14 cellular contexts compared by ENCODE assay signal in genomic region chr2:18441583-18441982, GRCh38.
DNase-seq lines count a peak whose midpoint lies in the region; ATAC-seq and TF ChIP-seq lines count a peak whose summit lies in the region.
"Had no signal": no experiment of that assay in that cellular context is flagged by ENCODE, and none has a peak within 500 bp of the region (broad histone marks: within the 10 kb centered on the region; RNA-seq: fewer than 3 reads in every experiment).

No MANE protein-coding gene starts in this region.

- peak overlapping the region; percentile 26 for H2BK5ac ChIP-seq in IMR-90 (ENCODE audit: low read depth, low read length, poor library complexity, severe bottlenecking)

- no peak overlapping the region for H3K4me3 ChIP-seq in IMR-90 (ENCODE audit: insufficient read depth, low read depth, low read length)
- H3K4me3 ChIP-seq in fibroblast of the aortic adventitia (ENCODE audit: low read depth, low read length): no peak overlapping the region
- no peak overlapping the region for H3K4me3 ChIP-seq in SJCRH30
- H3K4me3 ChIP-seq: BLaER1, K562 had no signal

- no peak overlapping the region for H3K56ac ChIP-seq in IMR-90 (ENCODE audit: extremely low read depth, insufficient read depth, low read length)

- 0 out of 2 replicates have a peak overlapping the region, but pooled peaks have one; percentile 29 for H3K23ac ChIP-seq in IMR-90 (ENCODE audit: low read depth, low read length)

- TF ChIP-seq RAD21 in IMR-90 (IDR thresholded peaks at IDR 0.05; ENCODE audit: low read length): no peak

- no peak overlapping the region for H2AK9ac ChIP-seq in IMR-90 (replicated peaks; ENCODE audit: low read depth, low read length, poor library complexity)

- no peaks in the 10 kb centered on the region for H4K20me1 ChIP-seq in IMR-90 (ENCODE audit: insufficient read depth, low read length)
- H4K20me1 ChIP-seq: BLaER1 had no signal

- 92% methylated on average over 1 of the region's 3 CpGs; no CpG with 5 or more reads in 1 of the 2 experiments for WGBS in IMR-90 (ENCODE audit: extremely low coverage in 2 of 2, insufficient read length in 1 of 2), 2 experiments

- peaks cover 11% of the 10 kb centered on the region for H3K4me1 ChIP-seq in IMR-90 (ENCODE audit: control insufficient read depth, insufficient read depth, low read length)
- H3K4me1 ChIP-seq in SJCRH30: 0 out of 2 replicates have a peak, but pooled peaks cover under 1% of the 10 kb centered on the region

- dilution Hi-C loops in IMR-90 (cut with HindIII; ENCODE audit: low sequenced_read_pairs, unreplicated experiment): no loop called here

- H3K9ac ChIP-seq in IMR-90 (ENCODE audit: low read depth, low read length): no peak overlapping the region
- H3K9ac ChIP-seq: BLaER1 had no signal

- in situ Hi-C loops in IMR-90 (cut with MboI; ENCODE audit: low sequenced_read_pairs): no loop called here

- H3K18ac ChIP-seq in IMR-90 (ENCODE audit: low read depth, low read length): peak overlapping the region; percentile 80; the same call in 1 of the 2 replicates

- DNase-seq in IMR-90 (no peak), fibroblast of the aortic adventitia (ENCODE audit: low read depth) (peak; percentile 71), NCI-H1105 (lab: John Stamatoyannopoulos, UW) (no peak), HUDEP-2 (lab: John Stamatoyannopoulos, UW; ENCODE audit: unreplicated experiment in 76 of 76) (no peak), SJCRH30 (no peak), D341Med (ENCODE audit: low spot score) (no peak)
- DNase-seq: CD4-positive, alpha-beta memory T cell; DMS79 treated with DMSO at 0.1 percent for 48 hours; GF-D8; GOT3; H9 had no signal

- H2BK120ac ChIP-seq in IMR-90 (ENCODE audit: low read depth, low read length): peak overlapping the region; percentile 36

- intact Hi-C loops in IMR-90 (cut with micrococcal nuclease): no loop called here

- H3K27me3 ChIP-seq in IMR-90 (ENCODE audit: control insufficient read depth, insufficient read depth, low read length) (no peaks in the 10 kb centered on the region), SJCRH30 (no peaks in the 10 kb centered on the region)
- H3K27me3 ChIP-seq: BLaER1 had no signal

- H3K4me2 ChIP-seq in IMR-90 (ENCODE audit: low read depth, low read length): no peak overlapping the region; the same call in 1 of the 2 replicates
- H3K4me2 ChIP-seq: BLaER1 had no signal

- H4K5ac ChIP-seq in IMR-90 (ENCODE audit: low read depth, low read length): 0 out of 2 replicates have a peak overlapping the region, but pooled peaks have one; percentile 73

- H3K27ac ChIP-seq in IMR-90 (ENCODE audit: insufficient read depth, low read length) (no peak overlapping the region), SJCRH30 (no peak overlapping the region)
- H3K27ac ChIP-seq: BLaER1 had no signal

- H3K14ac ChIP-seq in IMR-90 (replicated peaks; ENCODE audit: low read depth, low read length): 0 out of 2 replicates have a peak overlapping the region, but pooled peaks have one; percentile 14

- peak overlapping the region; percentile 51 for H3K4ac ChIP-seq in IMR-90 (ENCODE audit: low read depth, low read length)

- no peak overlapping the region for H2AFZ ChIP-seq in IMR-90 (replicated peaks; ENCODE audit: low read length, poor library complexity)

- H3K9me3 ChIP-seq in IMR-90 (ENCODE audit: control insufficient read depth, insufficient read depth, low read length) (no peaks in the 10 kb centered on the region), SJCRH30 (replicated peaks) (no peaks in the 10 kb centered on the region)

- H3K9me1 ChIP-seq in IMR-90 (ENCODE audit: insufficient read depth, low read length): peaks cover 6% of the 10 kb centered on the region; the same call in 1 of the 2 replicates

- TF ChIP-seq CTCF in IMR-90 (conservative IDR thresholded peaks at IDR 0.05; ENCODE audit: low read depth, low read length): no peak
- no peak for TF ChIP-seq CTCF in fibroblast of the aortic adventitia (IDR thresholded peaks at IDR 0.05; ENCODE audit: insufficient read depth, low read length)

- H2BK20ac ChIP-seq in IMR-90 (ENCODE audit: low read depth, low read length): peak overlapping the region; percentile 84

- POLR2A ChIA-PET in IMR-90 (lab: Charles Lee; ENCODE audit: unreplicated experiment): no interaction called here

- H2BK15ac ChIP-seq in IMR-90 (ENCODE audit: low read depth, low read length): peak overlapping the region; percentile 37; the same call in 2 of the 3 replicates

- CTCF ChIA-PET in IMR-90 (lab: Yijun Ruan, JAX): interaction anchor here (1.0 kb wide), 1 partner anchor 17 kb away, joined by 3 read pairs; no protein-coding TSS in a partner anchor

- peak overlapping the region in 1 of 2 experiments; percentile 52; a peak in 1 of 4 replicates for H4K8ac ChIP-seq in IMR-90 (ENCODE audit: low read depth in 2 of 2, low read length in 2 of 2)

- 0 out of 2 replicates have a peak overlapping the region, but pooled peaks have one; percentile 24 for H4K91ac ChIP-seq in IMR-90 (ENCODE audit: insufficient read depth, low read depth, low read length)

- TF ChIP-seq POLR2A in IMR-90 (IDR thresholded peaks at IDR 0.05; ENCODE audit: low read depth, low read length): no peak

- BruUV-seq in IMR-90 (replicated peaks; lab: Mats Ljungman, UMichigan): no TSS peak

- H3K36me3 ChIP-seq in IMR-90 (ENCODE audit: control insufficient read depth, insufficient read depth, low read length) (no peaks in the 10 kb centered on the region), SJCRH30 (no peaks in the 10 kb centered on the region)
- H3K36me3 ChIP-seq: BLaER1 had no signal

- H3K79me1 ChIP-seq in IMR-90 (ENCODE audit: low read depth in 1 of 2, low read length in 2 of 2): no peaks in the 10 kb centered on the region

- peak overlapping the region; percentile 66; the same call in 1 of the 2 replicates for H2AK5ac ChIP-seq in IMR-90 (ENCODE audit: low read depth, low read length)

- ATAC-seq in IMR-90 (ENCODE audit: low read depth) (no peak), SK-N-SH treated with all-trans-retinoic acid at 6 μM for 48 hours (peak; percentile 33)
- ATAC-seq: K562 had no signal

TF ChIP-seq in IMR-90, 13 proteins besides CTCF, POLR2A, EP300 and RAD21 (continues in another document):
- TF ChIP-seq RCOR1 (IDR thresholded peaks at IDR 0.05; ENCODE audit: insufficient replicate concordance, low read length): no peak
- no peak for TF ChIP-seq BHLHE40 (IDR thresholded peaks at IDR 0.05; ENCODE audit: low read depth, low read length)
- no peak for TF ChIP-seq MXI1 (IDR thresholded peaks at IDR 0.05; ENCODE audit: borderline replicate concordance, low read depth, low read length)
- TF ChIP-seq SMC3 (IDR thresholded peaks at IDR 0.05; ENCODE audit: low read depth, low read length): no peak
- no peak for TF ChIP-seq MAFK (IDR thresholded peaks at IDR 0.05; ENCODE audit: low read depth, low read length)
- no peak for TF ChIP-seq FOS (IDR thresholded peaks at IDR 0.05; ENCODE audit: low read depth, low read length)
- TF ChIP-seq, protein P1, sequence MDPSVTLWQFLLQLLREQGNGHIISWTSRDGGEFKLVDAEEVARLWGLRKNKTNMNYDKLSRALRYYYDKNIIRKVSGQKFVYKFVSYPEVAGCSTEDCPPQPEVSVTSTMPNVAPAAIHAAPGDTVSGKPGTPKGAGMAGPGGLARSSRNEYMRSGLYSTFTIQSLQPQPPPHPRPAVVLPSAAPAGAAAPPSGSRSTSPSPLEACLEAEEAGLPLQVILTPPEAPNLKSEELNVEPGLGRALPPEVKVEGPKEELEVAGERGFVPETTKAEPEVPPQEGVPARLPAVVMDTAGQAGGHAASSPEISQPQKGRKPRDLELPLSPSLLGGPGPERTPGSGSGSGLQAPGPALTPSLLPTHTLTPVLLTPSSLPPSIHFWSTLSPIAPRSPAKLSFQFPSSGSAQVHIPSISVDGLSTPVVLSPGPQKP (IDR thresholded peaks at IDR 0.05; ENCODE audit: borderline replicate concordance, low read depth, low read length): no peak
- TF ChIP-seq CEBPB (IDR thresholded peaks at IDR 0.05; ENCODE audit: low read depth, low read length): no peak
- TF ChIP-seq CHD1 (IDR thresholded peaks at IDR 0.05; ENCODE audit: low read depth, low read length): no peak
- TF ChIP-seq RFX5 (IDR thresholded peaks at IDR 0.05; ENCODE audit: low read depth, low read length): no peak

TF ChIP-seq in SK-N-SH treated with all-trans-retinoic acid at 6 μM for 48 hours, 23 proteins besides CTCF, POLR2A, EP300 and RAD21 (continues in another document):
- no peak for TF ChIP-seq RARB (CRISPR knock-in tag; IDR thresholded peaks at IDR 0.05)
- TF ChIP-seq GLIS3 (CRISPR knock-in tag; IDR thresholded peaks at IDR 0.05): no peak
- TF ChIP-seq, protein P2, sequence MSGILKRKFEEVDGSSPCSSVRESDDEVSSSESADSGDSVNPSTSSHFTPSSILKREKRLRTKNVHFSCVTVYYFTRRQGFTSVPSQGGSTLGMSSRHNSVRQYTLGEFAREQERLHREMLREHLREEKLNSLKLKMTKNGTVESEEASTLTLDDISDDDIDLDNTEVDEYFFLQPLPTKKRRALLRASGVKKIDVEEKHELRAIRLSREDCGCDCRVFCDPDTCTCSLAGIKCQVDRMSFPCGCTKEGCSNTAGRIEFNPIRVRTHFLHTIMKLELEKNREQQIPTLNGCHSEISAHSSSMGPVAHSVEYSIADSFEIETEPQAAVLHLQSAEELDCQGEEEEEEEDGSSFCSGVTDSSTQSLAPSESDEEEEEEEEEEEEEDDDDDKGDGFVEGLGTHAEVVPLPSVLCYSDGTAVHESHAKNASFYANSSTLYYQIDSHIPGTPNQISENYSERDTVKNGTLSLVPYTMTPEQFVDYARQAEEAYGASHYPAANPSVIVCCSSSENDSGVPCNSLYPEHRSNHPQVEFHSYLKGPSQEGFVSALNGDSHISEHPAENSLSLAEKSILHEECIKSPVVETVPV (CRISPR knock-in tag; IDR thresholded peaks at IDR 0.05): no peak
